ENCODE assay signal across 12 cellular contexts in genomic region chr22:25759825-25760231, GRCh38. TPM values are rescaled to one million over a fixed set of nuclear protein-coding genes. Genes with fewer than 3 reads are reported as not detected.
DNase-seq lines count a peak whose midpoint lies in the region; ATAC-seq, FAIRE-seq and TF ChIP-seq lines count a peak whose summit lies in the region.
"Had no signal": no experiment of that assay in that cellular context is flagged by ENCODE, and none has a peak within 500 bp of the region (broad histone marks: within the 10 kb centered on the region; RNA-seq: fewer than 3 reads in every experiment).

No MANE protein-coding gene starts in this region.

- no peaks in the 10 kb centered on the region for H3K27me3 ChIP-seq in keratinocyte (ENCODE audit: control insufficient read depth, extremely low read depth, insufficient read depth, low read length)

- peaks cover 29% of the 10 kb centered on the region for H3K4me1 ChIP-seq in keratinocyte (ENCODE audit: control insufficient read depth, extremely low read depth, insufficient read depth, low read length)

- no peak overlapping the region for H3K27ac Mint-ChIP-seq in activated T-helper 17 cell treated with anti-CD3 and anti-CD28 coated beads, Interleukin-2, amount 50 U/mL, for 72 hours
- H3K27ac Mint-ChIP-seq in activated naive CD4-positive, alpha-beta T cell treated with anti-CD3 and anti-CD28 coated beads for 36 hours, result no peak overlapping the region
- H3K27ac Mint-ChIP-seq: effector memory CD8-positive, alpha-beta T cell had no signal

- ATAC-seq in activated T-helper 17 cell treated with anti-CD3 and anti-CD28 coated beads, Interleukin-2, amount 50 U/mL, for 72 hours (replicated peaks), result no peak
- ATAC-seq: activated CD8-positive, alpha-beta T cell treated with anti-CD3 and anti-CD28 coated beads for 36 hours; effector memory CD8-positive, alpha-beta T cell had no signal

- in situ Hi-C loops in ACHN (cut with HindIII; ENCODE audit: low pct_ligation_motif_present, low pct_unique_long_range_greater_than_20kb, low sequenced_read_pairs), result no loop called here

- H3K4me2 ChIP-seq in keratinocyte (ENCODE audit: control insufficient read depth, extremely low read depth, insufficient read depth, low read depth, low read length), result peak overlapping the region; percentile 37

- H3K4me3 ChIP-seq in keratinocyte (ENCODE audit: control insufficient read depth in 2 of 3, extremely low read depth in 1 of 3, insufficient read depth in 2 of 3, low read depth in 1 of 3, low read length in 3 of 3), result no peak overlapping the region

- intact Hi-C loops in activated naive CD4-positive, alpha-beta T cell treated with anti-CD3 and anti-CD28 coated beads for 36 hours (cut with micrococcal nuclease), result no loop called here

- DNase-seq in ACHN, result peak; percentile 88
- peak; percentile 99 for DNase-seq in amniotic epithelial cell (ENCODE audit: low read depth)
- DNase-seq in keratinocyte (ENCODE audit: low read depth, low spot score), result peak; percentile 82
- no peak for DNase-seq in activated T-cell treated with anti-CD3 and anti-CD28 coated beads for 4 hours
- DNase-seq in activated naive CD4-positive, alpha-beta T cell treated with anti-CD3 and anti-CD28 coated beads for 36 hours, result no peak
- DNase-seq in stimulated activated CD4-positive, alpha-beta T cell treated with anti-CD3 and anti-CD28 coated beads, Interleukin-15, amount 100 ng/mL, for 24 hours, result no peak
- DNase-seq: activated CD8-positive, alpha-beta T cell treated with anti-CD3 and anti-CD28 coated beads for 36 hours; effector memory CD8-positive, alpha-beta T cell; NCI-H510A; nucleus accumbens had no signal

- CTCF ChIA-PET in activated naive CD4-positive, alpha-beta T cell treated with anti-CD3 and anti-CD28 coated beads for 36 hours (lab: Charles Lee), result interaction anchor here (1.0 kb wide), 1 partner anchor 11 kb away, joined by 3 read pairs; no protein-coding TSS in a partner anchor

- no peak for TF ChIP-seq CTCF in keratinocyte (optimal IDR thresholded peaks at IDR 0.05 in 1 of 3, IDR thresholded peaks at IDR 0.05 in 1 of 3, conservative IDR thresholded peaks at IDR 0.05 in 1 of 3; ENCODE audit: extremely low read depth in 1 of 3, insufficient read depth in 2 of 3, low read length in 3 of 3)

- peak overlapping the region; percentile 83 for H3K27ac ChIP-seq in keratinocyte (ENCODE audit: control insufficient read depth, insufficient read depth, low read length)

- no peaks in the 10 kb centered on the region for H3K36me3 Mint-ChIP-seq in activated T-helper 17 cell treated with anti-CD3 and anti-CD28 coated beads, Interleukin-2, amount 50 U/mL, for 72 hours (ENCODE audit: low read depth)
- H3K36me3 Mint-ChIP-seq in activated naive CD4-positive, alpha-beta T cell treated with anti-CD3 and anti-CD28 coated beads for 36 hours (ENCODE audit: low read depth), result no peaks in the 10 kb centered on the region

- 0 out of 2 replicates have a peak, but pooled peaks have one; percentile 23 for TF ChIP-seq EP300 in Ishikawa (IDR thresholded peaks at IDR 0.05; ENCODE audit: borderline replicate concordance)

- no peak for TF ChIP-seq RAD21 in Ishikawa (IDR thresholded peaks at IDR 0.05; ENCODE audit: low read depth)

- FAIRE-seq in keratinocyte (lab: Jason Lieb, UNC), result peak; percentile 81

- H3K9me3 ChIP-seq in keratinocyte (ENCODE audit: control insufficient read depth, low read depth, low read length), result no peaks in the 10 kb centered on the region

- H3K9ac ChIP-seq in keratinocyte (ENCODE audit: control insufficient read depth, extremely low read depth, insufficient read depth, low read length), result no peak overlapping the region

- no peaks in the 10 kb centered on the region for H3K9me3 Mint-ChIP-seq in activated T-helper 17 cell treated with anti-CD3 and anti-CD28 coated beads, Interleukin-2, amount 50 U/mL, for 72 hours
- no peaks in the 10 kb centered on the region for H3K9me3 Mint-ChIP-seq in activated naive CD4-positive, alpha-beta T cell treated with anti-CD3 and anti-CD28 coated beads for 36 hours
- H3K9me3 Mint-ChIP-seq: activated CD8-positive, alpha-beta T cell treated with anti-CD3 and anti-CD28 coated beads for 36 hours; effector memory CD8-positive, alpha-beta T cell had no signal

- no peaks in the 10 kb centered on the region for H3K79me2 ChIP-seq in keratinocyte (ENCODE audit: control insufficient read depth, insufficient read depth, low read length)

- no peak overlapping the region for H2AFZ ChIP-seq in keratinocyte (ENCODE audit: control insufficient read depth, low read length)

- no peak overlapping the region for H3K4me3 Mint-ChIP-seq in activated T-helper 17 cell treated with anti-CD3 and anti-CD28 coated beads, Interleukin-2, amount 50 U/mL, for 72 hours
- H3K4me3 Mint-ChIP-seq in activated naive CD4-positive, alpha-beta T cell treated with anti-CD3 and anti-CD28 coated beads for 36 hours, result no peak overlapping the region
- H3K4me3 Mint-ChIP-seq: activated CD8-positive, alpha-beta T cell treated with anti-CD3 and anti-CD28 coated beads for 36 hours; effector memory CD8-positive, alpha-beta T cell had no signal

- H3K36me3 ChIP-seq in keratinocyte (ENCODE audit: control insufficient read depth in 2 of 2, extremely low read depth in 1 of 2, insufficient read depth in 2 of 2, low read length in 2 of 2), result no peaks in the 10 kb centered on the region

- no peaks in the 10 kb centered on the region for H3K9me1 ChIP-seq in keratinocyte (ENCODE audit: control insufficient read depth, extremely low read depth, insufficient read depth, low read length)

- H3K4me1 Mint-ChIP-seq in activated T-helper 17 cell treated with anti-CD3 and anti-CD28 coated beads, Interleukin-2, amount 50 U/mL, for 72 hours, result no peaks in the 10 kb centered on the region
- H3K4me1 Mint-ChIP-seq in activated naive CD4-positive, alpha-beta T cell treated with anti-CD3 and anti-CD28 coated beads for 36 hours (ENCODE audit: low read depth), result no peaks in the 10 kb centered on the region

- no peaks in the 10 kb centered on the region for H3K27me3 Mint-ChIP-seq in activated T-helper 17 cell treated with anti-CD3 and anti-CD28 coated beads, Interleukin-2, amount 50 U/mL, for 72 hours
- no peaks in the 10 kb centered on the region for H3K27me3 Mint-ChIP-seq in activated naive CD4-positive, alpha-beta T cell treated with anti-CD3 and anti-CD28 coated beads for 36 hours (ENCODE audit: low read depth)
- H3K27me3 Mint-ChIP-seq: activated CD8-positive, alpha-beta T cell treated with anti-CD3 and anti-CD28 coated beads for 36 hours had no signal

- dilution Hi-C loops in keratinocyte (cut with MboI; ENCODE audit: extremely low pct_ligation_motif_present, low sequenced_read_pairs), result no loop called here

- no peaks in the 10 kb centered on the region for H4K20me1 ChIP-seq in keratinocyte (ENCODE audit: control insufficient read depth, extremely low read depth, insufficient read depth, low read length)

TF ChIP-seq in Ishikawa, 13 proteins besides CTCF, POLR2A, EP300 and RAD21:
- TF ChIP-seq MAX (IDR thresholded peaks at IDR 0.05) (no peak), TEAD4 (IDR thresholded peaks at IDR 0.05) (0 out of 2 replicates have a peak, but pooled peaks have one; percentile 15)

RNA-seq across cellular contexts. Expression of gene MYO18B, which starts 17.8 kb away (rescaled TPM):
- polyA plus RNA-seq in keratinocyte, result not detected in 3 replicates
- polyA plus RNA-seq in keratinocyte (2011; ENCODE audit: low read depth), result not detected
- polyA plus RNA-seq in keratinocyte (2011; cell fraction: cytosol; rRNA removed), result not detected in 2 replicates
- not detected in 2 replicates for polyA plus RNA-seq in keratinocyte (2011; cell fraction: nucleus; rRNA removed)
- polyA plus RNA-seq in keratinocyte (2012; ENCODE audit: low replicate concordance), result 0.09 TPM in 1 of 2 replicates, not detected in the other
- polyA minus RNA-seq in keratinocyte, result not detected in 3 replicates
- not detected for polyA minus RNA-seq in keratinocyte (2011; cell fraction: cytosol; rRNA and poly(A)+ RNA removed)
- not detected in 2 replicates for polyA minus RNA-seq in keratinocyte (2011; cell fraction: nucleus; rRNA and poly(A)+ RNA removed)
- 1 to 10 TPM; 2.3 to 4.3 TPM for total RNA-seq in activated T-helper 17 cell treated with anti-CD3 and anti-CD28 coated beads, Interleukin-2, amount 50 U/mL, for 72 hours
- total RNA-seq in activated naive CD4-positive, alpha-beta T cell treated with anti-CD3 and anti-CD28 coated beads for 36 hours, result under 1 TPM; 0.14 to 0.17 TPM

Comparison
In these comparisons a context has a peak if more than half of its experiments do, and no peak if none do; other contexts are left out.
1. DNase-seq: peak in ACHN (single experiment), amniotic epithelial cell (single experiment) and keratinocyte (single experiment); none in activated T-cell treated with anti-CD3 and anti-CD28 coated beads for 4 hours (single experiment), activated naive CD4-positive, alpha-beta T cell treated with anti-CD3 and anti-CD28 coated beads for 36 hours (single experiment) and stimulated activated CD4-positive, alpha-beta T cell treated with anti-CD3 and anti-CD28 coated beads, Interleukin-15, amount 100 ng/mL, for 24 hours (single experiment).